ENCODE assay signal across 8 cellular contexts in the genomic region with DNA sequence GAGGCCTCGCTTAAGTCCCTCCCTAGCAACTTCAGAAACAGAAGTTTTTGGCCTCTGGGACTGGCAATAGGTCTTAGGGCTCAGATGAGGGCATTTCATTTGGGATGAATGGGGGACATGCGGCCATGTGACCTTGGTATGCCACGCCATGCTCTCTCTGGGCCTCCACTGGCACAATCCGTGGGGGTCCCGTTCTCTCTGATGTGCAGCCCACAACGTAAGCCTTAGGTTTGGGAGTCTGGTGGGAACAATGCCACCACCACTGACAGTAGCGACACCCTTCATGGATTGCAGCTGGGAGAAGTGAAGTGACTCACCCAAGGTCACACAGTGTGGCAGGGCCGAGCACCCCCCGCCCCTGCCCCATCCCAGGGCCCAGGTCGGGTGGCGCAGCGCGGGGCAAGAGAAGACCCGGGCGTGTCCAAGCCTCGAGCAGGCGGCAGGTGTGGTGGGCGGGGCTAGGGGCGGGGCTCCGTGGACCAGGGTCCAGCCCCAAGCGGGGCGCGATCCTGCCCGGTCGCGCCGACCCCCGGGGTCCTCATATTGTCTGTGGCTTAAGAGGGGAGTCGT. TPM values are rescaled to one million over a fixed set of nuclear protein-coding genes. Genes with fewer than 3 reads are reported as not detected.
DNase-seq lines count a peak whose midpoint lies in the region; ATAC-seq, FAIRE-seq and TF ChIP-seq lines count a peak whose summit lies in the region.

No MANE protein-coding gene starts in this region.

- peak overlapping the region; percentile 5 for H3K27ac Mint-ChIP-seq in activated naive CD8-positive, alpha-beta T cell

- peaks cover 3% of the 10 kb centered on the region for H3K36me3 Mint-ChIP-seq in activated naive CD8-positive, alpha-beta T cell

- peaks cover 4% of the 10 kb centered on the region for H3K27me3 Mint-ChIP-seq in activated naive CD8-positive, alpha-beta T cell

- dilution Hi-C loops in keratinocyte (cut with MboI; ENCODE audit: extremely low pct_ligation_motif_present, low sequenced_read_pairs) = no loop called here

- H3K9me1 ChIP-seq in keratinocyte (ENCODE audit: control insufficient read depth, extremely low read depth, insufficient read depth, low read length) = no peaks in the 10 kb centered on the region

- H3K4me3 Mint-ChIP-seq in activated naive CD8-positive, alpha-beta T cell = peak overlapping the region; percentile 65

- no peak for FAIRE-seq in keratinocyte (lab: Jason Lieb, UNC)
- FAIRE-seq in GM12891 (lab: Jason Lieb, UNC) = no peak

- peaks cover 2 to 18% of the 10 kb centered on the region in 2 experiments for H3K36me3 ChIP-seq in keratinocyte (ENCODE audit: control insufficient read depth in 2 of 2, extremely low read depth in 1 of 2, insufficient read depth in 2 of 2, low read length in 2 of 2)

- H3K4me1 ChIP-seq in keratinocyte (ENCODE audit: control insufficient read depth, extremely low read depth, insufficient read depth, low read length) = peaks cover 18% of the 10 kb centered on the region

- ATAC-seq in HG03457 (IDR thresholded peaks at IDR 0.05; ENCODE audit: unreplicated experiment) = no peak

- H3K9ac ChIP-seq in keratinocyte (ENCODE audit: control insufficient read depth, extremely low read depth, insufficient read depth, low read length) = peak overlapping the region; percentile 98

- H3K79me2 ChIP-seq in keratinocyte (ENCODE audit: control insufficient read depth, insufficient read depth, low read length) = peaks cover 27% of the 10 kb centered on the region

- H2AFZ ChIP-seq in keratinocyte (ENCODE audit: control insufficient read depth, low read length) = peak overlapping the region; percentile 56

- TF ChIP-seq CTCF in C4-2B (conservative IDR thresholded peaks at IDR 0.05) = no peak
- no peak for TF ChIP-seq CTCF in NB4 (IDR thresholded peaks at IDR 0.05; ENCODE audit: low read depth, low read length)
- no peak for TF ChIP-seq CTCF in keratinocyte (optimal IDR thresholded peaks at IDR 0.05 in 1 of 3, IDR thresholded peaks at IDR 0.05 in 1 of 3, conservative IDR thresholded peaks at IDR 0.05 in 1 of 3; ENCODE audit: extremely low read depth in 1 of 3, insufficient read depth in 2 of 3, low read length in 3 of 3)

- no peaks in the 10 kb centered on the region for H3K9me3 Mint-ChIP-seq in activated naive CD8-positive, alpha-beta T cell (ENCODE audit: low read depth)

- H3K4me3 ChIP-seq in NB4 (ENCODE audit: low read depth, low read length) (no peak overlapping the region), keratinocyte (ENCODE audit: control insufficient read depth in 2 of 3, extremely low read depth in 1 of 3, insufficient read depth in 2 of 3, low read depth in 1 of 3, low read length in 3 of 3) (peak overlapping the region; percentile 34 to 90 (median 78))

- TF ChIP-seq POLR2A in NB4 (IDR thresholded peaks at IDR 0.05; ENCODE audit: extremely low read depth, insufficient read length) (no peak), GM12891 (IDR thresholded peaks at IDR 0.05; ENCODE audit: low read depth, low read length) (no peak)

- peak overlapping the region; percentile 87 for H3K4me2 ChIP-seq in keratinocyte (ENCODE audit: control insufficient read depth, extremely low read depth, insufficient read depth, low read depth, low read length)

- no peaks in the 10 kb centered on the region for H3K9me3 ChIP-seq in keratinocyte (ENCODE audit: control insufficient read depth, low read depth, low read length)

- DNase-seq in NB4 (ENCODE audit: low read depth) (peak; percentile 49), keratinocyte (ENCODE audit: low read depth, low spot score) (no peak), GM12891 (ENCODE audit: insufficient read length, low spot score) (no peak), retina (no peak)
- peak; percentile 60 for DNase-seq in stimulated activated CD8-positive, alpha-beta memory T cell treated with anti-CD3 and anti-CD28 coated beads, Interleukin-4, amount 100 ng/mL, for 48 hours

- H4K20me1 ChIP-seq in keratinocyte (ENCODE audit: control insufficient read depth, extremely low read depth, insufficient read depth, low read length) = peaks cover 23% of the 10 kb centered on the region

- peak overlapping the region; percentile 91 for H3K27ac ChIP-seq in C4-2B
- no peak overlapping the region for H3K27ac ChIP-seq in keratinocyte (ENCODE audit: control insufficient read depth, insufficient read depth, low read length)

- H3K4me1 Mint-ChIP-seq in activated naive CD8-positive, alpha-beta T cell (ENCODE audit: low read depth) = peaks cover 24% of the 10 kb centered on the region

- no peaks in the 10 kb centered on the region for H3K27me3 ChIP-seq in keratinocyte (ENCODE audit: control insufficient read depth, extremely low read depth, insufficient read depth, low read length)

TF ChIP-seq in GM12891, 5 proteins besides CTCF, POLR2A, EP300 and RAD21:
- TF ChIP-seq TAF1 (IDR thresholded peaks at IDR 0.05; ENCODE audit: low read depth, low read length) (no peak), PAX5 (IDR thresholded peaks at IDR 0.05; ENCODE audit: insufficient read depth, low read length, severe bottlenecking) (no peak), POLR2AphosphoS5 (IDR thresholded peaks at IDR 0.05; ENCODE audit: low read depth, low read length) (no peak), POU2F2 (IDR thresholded peaks at IDR 0.05; ENCODE audit: low read depth, low read length) (no peak), SPI1 (IDR thresholded peaks at IDR 0.05; ENCODE audit: low read depth, low read length) (no peak)
TF ChIP-seq in GM12891: peak in this region for 0.

RNA-seq across cellular contexts. Expression of a gene that starts 0.9 kb away (rescaled TPM):
- polyA plus RNA-seq in keratinocyte = 11.2 to 23.1 TPM (median 15.8 TPM) in 3 replicates
- polyA plus RNA-seq in keratinocyte (2011; ENCODE audit: low read depth) = 29.3 TPM
- 8.5 and 17.2 TPM in 2 replicates for polyA plus RNA-seq in keratinocyte (2011; cell fraction: cytosol; rRNA removed)
- 15.7 and 21.8 TPM in 2 replicates for polyA plus RNA-seq in keratinocyte (2011; cell fraction: nucleus; rRNA removed)
- polyA plus RNA-seq in keratinocyte (2012; ENCODE audit: low replicate concordance) = 20.9 and 67.3 TPM in 2 replicates
- 3.1 to 4.4 TPM (median 4.1 TPM) in 3 replicates for polyA minus RNA-seq in keratinocyte
- polyA minus RNA-seq in keratinocyte (2011; cell fraction: cytosol; rRNA and poly(A)+ RNA removed) = 61.0 TPM
- 16.2 and 23.4 TPM in 2 replicates for polyA minus RNA-seq in keratinocyte (2011; cell fraction: nucleus; rRNA and poly(A)+ RNA removed)
- polyA plus RNA-seq in GM12891 (2012; ENCODE audit: low read depth, missing spikeins) = 0.60 TPM

RNA-seq across cellular contexts. Expression of a gene that starts 36.2 kb away (rescaled TPM):
- 48.7 to 77.3 TPM (median 62.3 TPM) in 3 replicates for polyA plus RNA-seq in keratinocyte
- 33.8 TPM for polyA plus RNA-seq in keratinocyte (2011; ENCODE audit: low read depth)
- 70.2 and 70.3 TPM in 2 replicates for polyA plus RNA-seq in keratinocyte (2011; cell fraction: cytosol; rRNA removed)
- 95.5 and 103 TPM in 2 replicates for polyA plus RNA-seq in keratinocyte (2011; cell fraction: nucleus; rRNA removed)
- 45.3 and 52.4 TPM in 2 replicates for polyA plus RNA-seq in keratinocyte (2012; ENCODE audit: low replicate concordance)
- polyA minus RNA-seq in keratinocyte = 117 to 209 TPM (median 146 TPM) in 3 replicates
- 103 TPM for polyA minus RNA-seq in keratinocyte (2011; cell fraction: cytosol; rRNA and poly(A)+ RNA removed)
- polyA minus RNA-seq in keratinocyte (2011; cell fraction: nucleus; rRNA and poly(A)+ RNA removed) = 42.4 and 47.5 TPM in 2 replicates
- polyA plus RNA-seq in GM12891 (2012; ENCODE audit: low read depth, missing spikeins) = 10.1 TPM

Comparison
In these comparisons a context has a peak if more than half of its experiments do, and no peak if none do; other contexts are left out.
1. DNase-seq: peak in NB4 (single experiment) and stimulated activated CD8-positive, alpha-beta memory T cell treated with anti-CD3 and anti-CD28 coated beads, Interleukin-4, amount 100 ng/mL, for 48 hours (single experiment); none in keratinocyte (single experiment), GM12891 (single experiment) and retina (single experiment).